ENCODE assay signal across 15 cellular contexts in genomic region chr6:40947876-40948514, GRCh38.
A peak's percentile ranks its signal among the peaks of the same experiment; 100 is the strongest.
DNase-seq lines count a peak whose midpoint lies in the region; ATAC-seq, FAIRE-seq and TF ChIP-seq lines count a peak whose summit lies in the region.
"Had no signal": no experiment of that assay in that cellular context is flagged by ENCODE, and none has a peak within 500 bp of the region (broad histone marks: within the 10 kb centered on the region; RNA-seq: fewer than 3 reads in every experiment).

No MANE protein-coding gene starts in this region.

- no peaks in the 10 kb centered on the region; the same call in 2 of the 3 replicates for H3K9me3 Mint-ChIP-seq in GM23338
- H3K9me3 Mint-ChIP-seq in activated naive CD4-positive, alpha-beta T cell treated with anti-CD3 and anti-CD28 coated beads for 36 hours, result no peaks in the 10 kb centered on the region

- H3K27me3 ChIP-seq in GM23338 (ENCODE audit: insufficient read depth) (no peaks in the 10 kb centered on the region), osteoblast (ENCODE audit: insufficient read depth, low read length) (no peaks in the 10 kb centered on the region)
- H3K27me3 ChIP-seq: vagina had no signal

- H3K4me2 ChIP-seq in GM23338, result peak overlapping the region; percentile 16
- peak overlapping the region; percentile 24 for H3K4me2 ChIP-seq in osteoblast (ENCODE audit: insufficient read depth, low read length)

- ATAC-seq in GM23338 (peak; percentile 83), GM18858 (IDR thresholded peaks at IDR 0.05; ENCODE audit: unreplicated experiment) (no peak)

- H3K36me3 ChIP-seq in GM23338 (ENCODE audit: insufficient read depth) (no peaks in the 10 kb centered on the region), osteoblast (ENCODE audit: insufficient read depth, low read length) (no peaks in the 10 kb centered on the region)
- H3K36me3 ChIP-seq: vagina had no signal

- H3K4me1 ChIP-seq in GM23338 (ENCODE audit: insufficient read depth) (peaks cover 46% of the 10 kb centered on the region), osteoblast (ENCODE audit: insufficient read depth, low read length) (peaks cover 37% of the 10 kb centered on the region)
- H3K4me1 ChIP-seq: vagina had no signal

- intact Hi-C loops in activated naive CD4-positive, alpha-beta T cell treated with anti-CD3 and anti-CD28 coated beads for 36 hours (cut with micrococcal nuclease), result no loop called here

- peak overlapping the region; percentile 0; the same call in 1 of the 2 replicates for H2AFZ ChIP-seq in GM23338
- no peak overlapping the region for H2AFZ ChIP-seq in osteoblast (ENCODE audit: low read length)

- no peak for TF ChIP-seq CTCF in GM23338 (conservative IDR thresholded peaks at IDR 0.05; ENCODE audit: low read depth in 2 of 2)
- no peak for TF ChIP-seq CTCF in epithelial cell of proximal tubule (conservative IDR thresholded peaks at IDR 0.05; ENCODE audit: low read depth, low read length)
- TF ChIP-seq CTCF in osteoblast (IDR thresholded peaks at IDR 0.05; ENCODE audit: extremely low read depth, low read depth, low read length), result no peak

- H3K27ac ChIP-seq in GM23338 (ENCODE audit: low read depth) (peak overlapping the region; percentile 87), osteoblast (ENCODE audit: low read depth, low read length) (peak overlapping the region; percentile 25)
- H3K27ac ChIP-seq: coronary artery, vagina had no signal

- H3F3A ChIP-seq in GM23338 (replicated peaks; ENCODE audit: low read depth), result peaks cover 9% of the 10 kb centered on the region

- H3K9me3 ChIP-seq in osteoblast (ENCODE audit: low read depth, low read length), result no peaks in the 10 kb centered on the region
- H3K9me3 ChIP-seq: vagina had no signal

- peak overlapping the region; percentile 4; the same call in 1 of the 2 replicates for H3K4me3 ChIP-seq in GM23338
- H3K4me3 ChIP-seq in epithelial cell of proximal tubule (ENCODE audit: low read depth, low read length), result no peak overlapping the region
- H3K4me3 ChIP-seq in osteoblast (ENCODE audit: insufficient read depth, low read length), result no peak overlapping the region
- H3K4me3 ChIP-seq: coronary artery, vagina had no signal

- H4K20me1 ChIP-seq in GM23338 (replicated peaks; ENCODE audit: insufficient read depth), result no peaks in the 10 kb centered on the region
- no peaks in the 10 kb centered on the region for H4K20me1 ChIP-seq in osteoblast (ENCODE audit: insufficient read depth, low read length)

- no peaks in the 10 kb centered on the region for H3K36me3 Mint-ChIP-seq in GM23338 (ENCODE audit: low read depth)
- no peaks in the 10 kb centered on the region for H3K36me3 Mint-ChIP-seq in activated naive CD4-positive, alpha-beta T cell treated with anti-CD3 and anti-CD28 coated beads for 36 hours (ENCODE audit: low read depth)

- FAIRE-seq in GM19239 (lab: Jason Lieb, UNC), result no peak
- FAIRE-seq: GM18507, small intestine had no signal

- peak overlapping the region; percentile 92 for H3K27ac Mint-ChIP-seq in GM23338
- H3K27ac Mint-ChIP-seq in activated naive CD4-positive, alpha-beta T cell treated with anti-CD3 and anti-CD28 coated beads for 36 hours, result no peak overlapping the region

- CTCF ChIA-PET in activated naive CD4-positive, alpha-beta T cell treated with anti-CD3 and anti-CD28 coated beads for 36 hours (lab: Charles Lee), result no interaction called here

- H3K4me3 Mint-ChIP-seq in GM23338, result no peak overlapping the region
- H3K4me3 Mint-ChIP-seq in activated naive CD4-positive, alpha-beta T cell treated with anti-CD3 and anti-CD28 coated beads for 36 hours, result no peak overlapping the region

- no peaks in the 10 kb centered on the region for H3K9me2 ChIP-seq in GM23338 (ENCODE audit: insufficient read depth)

- no peaks in the 10 kb centered on the region for H3K79me2 ChIP-seq in GM23338 (replicated peaks; ENCODE audit: insufficient read depth)
- no peaks in the 10 kb centered on the region for H3K79me2 ChIP-seq in osteoblast (ENCODE audit: insufficient read depth, low read length)

- H3K27me3 Mint-ChIP-seq in GM23338 (ENCODE audit: insufficient read depth, low read depth, poor library complexity), result no peaks in the 10 kb centered on the region
- H3K27me3 Mint-ChIP-seq in activated naive CD4-positive, alpha-beta T cell treated with anti-CD3 and anti-CD28 coated beads for 36 hours (ENCODE audit: low read depth), result peaks cover 8% of the 10 kb centered on the region

- H3K4me1 Mint-ChIP-seq in GM23338, result peaks cover 54% of the 10 kb centered on the region
- H3K4me1 Mint-ChIP-seq in activated naive CD4-positive, alpha-beta T cell treated with anti-CD3 and anti-CD28 coated beads for 36 hours (ENCODE audit: low read depth), result no peaks in the 10 kb centered on the region

- DNase-seq in GM23338 (ENCODE audit: low spot score) (peak; percentile 56), RKO (ENCODE audit: low spot score) (peak; percentile 43), epithelial cell of proximal tubule (ENCODE audit: low read depth) (peak; percentile 56), osteoblast (ENCODE audit: insufficient read length, low spot score, missing footprints) (peak; percentile 93), GM19239 (ENCODE audit: insufficient read length, low spot score) (no peak), NCI-H1048 (lab: John Stamatoyannopoulos, UW) (no peak)
- no peak for DNase-seq in activated naive CD4-positive, alpha-beta T cell treated with anti-CD3 and anti-CD28 coated beads for 36 hours
- DNase-seq: activated effector memory CD4-positive, alpha-beta T cell treated with Interleukin-2 at 50 U/mL for 16 hours; NCI-H446; SHP77 treated with DMSO at 0.1 percent for 48 hours; small intestine had no signal

TF ChIP-seq in GM23338, 12 proteins besides CTCF, POLR2A, EP300 and RAD21:
- peak; percentile 84 for TF ChIP-seq ZNF462 (CRISPR knock-in tag; IDR thresholded peaks at IDR 0.05)
- TF ChIP-seq ETS1 (IDR thresholded peaks at IDR 0.05), result no peak
TF ChIP-seq in GM23338: peak in this region for 1.

Comparison
In these comparisons a context has a peak if more than half of its experiments do, and no peak if none do; other contexts are left out.
1. DNase-seq: peak in GM23338 (single experiment), RKO (single experiment), epithelial cell of proximal tubule (single experiment) and osteoblast (single experiment); none in GM19239 (single experiment), NCI-H1048 (single experiment) and activated naive CD4-positive, alpha-beta T cell treated with anti-CD3 and anti-CD28 coated beads for 36 hours (single experiment).